Comparison of ENCODE assay signal across 10 cellular contexts in the genomic region with DNA sequence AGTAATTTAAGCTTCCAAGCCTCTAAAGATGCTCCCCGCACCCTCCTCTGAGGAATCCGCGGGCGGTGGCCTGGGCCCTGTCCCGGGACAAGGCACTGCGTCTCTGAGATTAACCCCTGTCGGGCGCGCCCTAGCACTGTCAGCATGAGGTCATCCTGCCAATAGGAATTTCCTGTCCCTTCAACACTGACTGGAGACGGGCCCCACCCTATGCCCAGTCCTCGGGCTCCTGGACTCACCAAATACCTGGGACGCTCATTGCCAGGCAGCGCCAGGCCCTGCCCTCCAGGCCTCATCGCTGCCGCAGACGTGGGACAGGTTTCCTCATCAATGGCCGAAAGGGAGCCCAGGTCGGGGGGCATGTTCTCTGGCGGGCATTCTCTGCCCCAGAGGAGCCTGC.
A peak's percentile ranks its signal among the peaks of the same experiment; 100 is the strongest.
DNase-seq lines count a peak whose midpoint lies in the region; ATAC-seq, FAIRE-seq and TF ChIP-seq lines count a peak whose summit lies in the region.
"Had no signal": no experiment of that assay in that cellular context is flagged by ENCODE, and none has a peak within 500 bp of the region (broad histone marks: within the 10 kb centered on the region; RNA-seq: fewer than 3 reads in every experiment).

No MANE protein-coding gene starts in this region.

- H3K4me3 ChIP-seq in MG63, result no peak overlapping the region
- peak overlapping the region; percentile 25 for H3K4me3 ChIP-seq in epithelial cell of esophagus (ENCODE audit: low read length)
- H3K4me3 ChIP-seq in pancreas, result no peak overlapping the region
- no peak overlapping the region for H3K4me3 ChIP-seq in HepG2 (replicated peaks in 1 of 3; ENCODE audit: insufficient read depth in 1 of 3, low read depth in 2 of 3, low read length in 3 of 3)
- H3K4me3 ChIP-seq: body of pancreas had no signal

- 0 out of 2 replicates have a peak, but pooled peaks cover 2% of the 10 kb centered on the region for H4K20me1 ChIP-seq in HepG2 (ENCODE audit: insufficient read depth, low read length)

- no peaks in the 10 kb centered on the region for H3K36me3 ChIP-seq in ES-I3 (ENCODE audit: insufficient read depth, low read length)
- H3K36me3 ChIP-seq in MG63, result no peaks in the 10 kb centered on the region
- H3K36me3 ChIP-seq in pancreas, result no peaks in the 10 kb centered on the region
- no peaks in the 10 kb centered on the region for H3K36me3 ChIP-seq in HepG2 (replicated peaks in 1 of 2; ENCODE audit: control insufficient read depth in 1 of 2, insufficient read depth in 2 of 2, low read length in 2 of 2)

- POLR2A ChIA-PET in HepG2 (lab: Yijun Ruan, JAX), result no interaction called here

- H3K4me1 ChIP-seq in ES-I3 (ENCODE audit: insufficient read depth, low read length), result peaks cover 20% of the 10 kb centered on the region; the same call in 1 of the 2 replicates
- H3K4me1 ChIP-seq in pancreas, result no peaks in the 10 kb centered on the region
- no peaks in the 10 kb centered on the region for H3K4me1 ChIP-seq in HepG2 (ENCODE audit: insufficient read depth, low read length)

- no peak for TF ChIP-seq RAD21 in HepG2 (CRISPR knock-in tag; IDR thresholded peaks at IDR 0.05)

- no peak overlapping the region for H3K4me2 ChIP-seq in HepG2 (ENCODE audit: low read depth, low read length)

- no peak for TF ChIP-seq POLR2A in HepG2 (IDR thresholded peaks at IDR 0.05; ENCODE audit: insufficient read depth in 1 of 2, low read depth in 2 of 2, low read length in 2 of 2)

- DNase-seq in MG63 (peak; percentile 84), epithelial cell of esophagus (ENCODE audit: low read depth) (peak; percentile 95), pancreas (no peak), HepG2 (ENCODE audit: low spot score) (no peak), NCI-H1436 treated with DMSO at 0.1 percent for 48 hours (lab: John Stamatoyannopoulos, UW) (no peak), RKO (ENCODE audit: low spot score) (no peak), progenitor cell of endocrine pancreas (ENCODE audit: low spot score, unreplicated experiment) (no peak)
- DNase-seq: activated CD4-positive, CD25-positive, alpha-beta regulatory T cell had no signal

- peaks cover 35% of the 10 kb centered on the region for H3K27me3 Mint-ChIP-seq in progenitor cell of endocrine pancreas

- no peaks in the 10 kb centered on the region for H3K9me3 Mint-ChIP-seq in progenitor cell of endocrine pancreas (ENCODE audit: low read depth)

- ATAC-seq in pancreas (peak in 3 of 4 donors; percentile 12 to 37 (median 20)), HepG2 (no peak; the same call in 2 of the 3 replicates)

- TF ChIP-seq EP300 in HepG2 (IDR thresholded peaks at IDR 0.05; ENCODE audit: low read depth in 2 of 2, low read length in 2 of 2) (no peak), HepG2 (CRISPR knock-in tag; IDR thresholded peaks at IDR 0.05; ENCODE audit: borderline replicate concordance) (no peak)

- H3K27me3 ChIP-seq in MG63 (no peaks in the 10 kb centered on the region), pancreas (peaks cover 0 to 12% (median 0%) of the 10 kb centered on the region in 4 donors), HepG2 (ENCODE audit: control insufficient read depth in 1 of 2, insufficient read depth in 2 of 2, low read length in 2 of 2) (peaks cover 0 to 20% of the 10 kb centered on the region in 2 experiments; a peak in 3 of 5 replicates)
- H3K27me3 ChIP-seq: body of pancreas had no signal

- H2AFZ ChIP-seq in HepG2 (ENCODE audit: low read length), result no peak overlapping the region

- H3K4me1 Mint-ChIP-seq in progenitor cell of endocrine pancreas (ENCODE audit: low read depth), result no peaks in the 10 kb centered on the region

- CTCF ChIA-PET in HepG2 (lab: Yijun Ruan, JAX; ENCODE audit: low intra/inter-chr PET ratio, low total read pairs), result no interaction called here

- no peak overlapping the region for H3K27ac Mint-ChIP-seq in progenitor cell of endocrine pancreas

- H3K79me2 ChIP-seq in HepG2 (ENCODE audit: insufficient read depth, low read length), result no peaks in the 10 kb centered on the region

- intact Hi-C loops in pancreas (cut with DNase I), result loop anchor here in 1 of 3 donors (5.0 kb wide), 1 partner anchor 127 kb away; no protein-coding TSS in a partner anchor
- intact Hi-C loops in HepG2 (cut with micrococcal nuclease; ENCODE audit: unreplicated experiment), result no loop called here

- H3K9ac ChIP-seq in ES-I3 (ENCODE audit: low read depth, low read length), result peak overlapping the region; percentile 22; the same call in 1 of the 2 replicates
- H3K9ac ChIP-seq in HepG2 (ENCODE audit: insufficient read depth, low read depth, low read length), result no peak overlapping the region

- H3K9me3 ChIP-seq in ES-I3 (ENCODE audit: control insufficient read depth, insufficient read depth, low read length) (no peaks in the 10 kb centered on the region), MG63 (no peaks in the 10 kb centered on the region), pancreas (no peaks in the 10 kb centered on the region), HepG2 (ENCODE audit: low read length) (no peaks in the 10 kb centered on the region)
- H3K9me3 ChIP-seq: body of pancreas had no signal

- H3K27ac ChIP-seq in pancreas (no peak overlapping the region), HepG2 (ENCODE audit: extremely low read length, insufficient read depth, low read length) (no peak overlapping the region)
- H3K27ac ChIP-seq: body of pancreas had no signal

- in situ Hi-C loops in HepG2 (cut with HindIII; ENCODE audit: extremely low pct_ligation_motif_present, low pct_unique_long_range_greater_than_20kb), result loop anchor here (10.0 kb wide), 1 partner anchor 125 kb away; no protein-coding TSS in a partner anchor

- 30 to 49% methylated on average over 13 to 19 of the region's 19 CpGs for WGBS in pancreas, 2 donors
- WGBS in HepG2 (ENCODE audit: low lambda C conversion rate), result 35% methylated on average over 4 of the region's 19 CpGs

- no peaks in the 10 kb centered on the region for H3K36me3 Mint-ChIP-seq in progenitor cell of endocrine pancreas (ENCODE audit: insufficient read depth)

- FAIRE-seq in pancreas (lab: Jason Lieb, UNC) (no peak), HepG2 (lab: Jason Lieb, UNC) (no peak)

- no TSS peak for BruUV-seq in HepG2 (replicated peaks; lab: Mats Ljungman, UMichigan)

- no peak overlapping the region for H3K4me3 Mint-ChIP-seq in progenitor cell of endocrine pancreas (ENCODE audit: low read depth)

- TF ChIP-seq CTCF in epithelial cell of esophagus (IDR thresholded peaks at IDR 0.05; ENCODE audit: insufficient read depth, low read depth, low read length, missing control alignments), result no peak
- TF ChIP-seq CTCF in pancreas (IDR thresholded peaks at IDR 0.05), result no peak
- no peak for TF ChIP-seq CTCF in HepG2 (CRISPR knock-in tag; IDR thresholded peaks at IDR 0.05)
- TF ChIP-seq CTCF in progenitor cell of endocrine pancreas (IDR thresholded peaks at IDR 0.05; ENCODE audit: unreplicated experiment), result no peak

TF ChIP-seq in HepG2, 621 proteins besides CTCF, POLR2A, EP300 and RAD21:
- no peak for TF ChIP-seq HDAC1 (CRISPR knock-in tag; IDR thresholded peaks at IDR 0.05)
- TF ChIP-seq AGO2 (optimal IDR thresholded peaks at IDR 0.05; ENCODE audit: low read depth, low read length), result no peak
- TF ChIP-seq, protein P1, sequence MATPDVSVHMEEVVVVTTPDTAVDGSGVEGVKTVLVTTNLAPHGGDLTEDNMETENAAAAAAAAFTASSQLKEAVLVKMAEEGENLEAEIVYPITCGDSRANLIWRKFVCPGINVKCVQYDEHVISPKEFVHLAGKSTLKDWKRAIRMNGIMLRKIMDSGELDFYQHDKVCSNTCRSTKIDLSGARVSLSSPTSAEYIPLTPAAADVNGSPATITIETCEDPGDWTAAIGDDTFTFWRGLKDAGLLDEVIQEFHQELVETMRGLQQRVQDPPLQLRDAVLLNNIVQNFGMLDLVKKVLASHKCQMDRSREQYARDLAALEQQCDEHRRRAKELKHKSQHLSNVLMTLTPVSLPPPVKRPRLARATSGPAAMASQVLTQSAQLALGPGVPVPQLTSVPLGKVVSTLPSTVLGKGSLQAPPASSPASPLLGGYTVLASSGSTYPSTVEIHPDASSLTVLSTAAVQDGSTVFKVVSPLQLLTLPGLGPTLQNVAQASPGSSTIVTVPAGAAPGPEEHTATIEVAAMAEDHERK (CRISPR knock-in tag; IDR thresholded peaks at IDR 0.05; ENCODE audit: low read depth), result no peak
- TF ChIP-seq FOSL2 (CRISPR knock-in tag; IDR thresholded peaks at IDR 0.05), result no peak
- no peak for TF ChIP-seq ZNF468 (CRISPR knock-in tag; IDR thresholded peaks at IDR 0.05)
- TF ChIP-seq ZEB1 (IDR thresholded peaks at IDR 0.05; ENCODE audit: insufficient replicate concordance, low read depth), result no peak
- TF ChIP-seq IKZF1 (IDR thresholded peaks at IDR 0.05), result no peak
- TF ChIP-seq, protein P2, sequence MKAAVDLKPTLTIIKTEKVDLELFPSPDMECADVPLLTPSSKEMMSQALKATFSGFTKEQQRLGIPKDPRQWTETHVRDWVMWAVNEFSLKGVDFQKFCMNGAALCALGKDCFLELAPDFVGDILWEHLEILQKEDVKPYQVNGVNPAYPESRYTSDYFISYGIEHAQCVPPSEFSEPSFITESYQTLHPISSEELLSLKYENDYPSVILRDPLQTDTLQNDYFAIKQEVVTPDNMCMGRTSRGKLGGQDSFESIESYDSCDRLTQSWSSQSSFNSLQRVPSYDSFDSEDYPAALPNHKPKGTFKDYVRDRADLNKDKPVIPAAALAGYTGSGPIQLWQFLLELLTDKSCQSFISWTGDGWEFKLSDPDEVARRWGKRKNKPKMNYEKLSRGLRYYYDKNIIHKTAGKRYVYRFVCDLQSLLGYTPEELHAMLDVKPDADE (CRISPR knock-in tag; IDR thresholded peaks at IDR 0.05), result no peak

Comparison
In these comparisons a context has a peak if more than half of its experiments do, and no peak if none do; other contexts are left out.
1. DNase-seq: peak in MG63 (single experiment) and epithelial cell of esophagus (single experiment); none in pancreas (0 of 6), HepG2 (single experiment), NCI-H1436 treated with DMSO at 0.1 percent for 48 hours (single experiment), RKO (single experiment) and progenitor cell of endocrine pancreas (single experiment).